8 cellular contexts compared by ENCODE assay signal in genomic region chr12:569803-570236, GRCh38.
DNase-seq lines count a peak whose midpoint lies in the region; ATAC-seq and TF ChIP-seq lines count a peak whose summit lies in the region.

No MANE protein-coding gene starts in this region.

- H3K27me3 Mint-ChIP-seq in activated T-cell treated with anti-CD3 and anti-CD28 coated beads, Interleukin-2, amount 50 U/mL, for 24 hours, result no peaks in the 10 kb centered on the region

- H3K9me3 ChIP-seq in OCI-LY3 (ENCODE audit: insufficient read depth, low read length) (no peaks in the 10 kb centered on the region), esophagus (ENCODE audit: control insufficient read depth in 2 of 2, insufficient read depth in 1 of 2, low read depth in 1 of 2, low read length in 1 of 2) (no peaks in the 10 kb centered on the region), mucosa of stomach (ENCODE audit: control insufficient read depth, low read length) (no peaks in the 10 kb centered on the region)

- no peaks in the 10 kb centered on the region for H3K36me3 ChIP-seq in OCI-LY3 (replicated peaks; ENCODE audit: low read depth, low read length)
- H3K36me3 ChIP-seq in esophagus (ENCODE audit: control insufficient read depth in 2 of 2, insufficient read depth in 2 of 2, low read length in 1 of 2), result no peaks in the 10 kb centered on the region
- no peaks in the 10 kb centered on the region for H3K36me3 ChIP-seq in mucosa of stomach (ENCODE audit: control insufficient read depth, insufficient read depth, low read length)

- H3K4me1 ChIP-seq in OCI-LY3 (ENCODE audit: low read length) (peaks cover 4% of the 10 kb centered on the region), esophagus (ENCODE audit: control insufficient read depth in 2 of 2, insufficient read depth in 2 of 2, low read length in 1 of 2) (peaks cover 0 to 11% of the 10 kb centered on the region in 2 donors), mucosa of stomach (ENCODE audit: control insufficient read depth, insufficient read depth, low read length) (peaks cover 34% of the 10 kb centered on the region)

- H3K9me3 Mint-ChIP-seq in activated T-cell treated with anti-CD3 and anti-CD28 coated beads, Interleukin-2, amount 50 U/mL, for 24 hours, result no peaks in the 10 kb centered on the region

- peak; percentile 84 for TF ChIP-seq CTCF in GM12873 (IDR thresholded peaks at IDR 0.05; ENCODE audit: insufficient read depth, low read depth, low read length, missing control alignments)
- peak; percentile 92 for TF ChIP-seq CTCF in OCI-LY3 (IDR thresholded peaks at IDR 0.05; ENCODE audit: low read depth, low read length)

- H3K27ac Mint-ChIP-seq in activated T-cell treated with anti-CD3 and anti-CD28 coated beads, Interleukin-2, amount 50 U/mL, for 24 hours, result peak overlapping the region; percentile 78

- WGBS in esophagus, 2 donors, result 0 to 1% methylated on average over 39 of the region's 39 CpGs

- no peaks in the 10 kb centered on the region for H3K79me2 ChIP-seq in OCI-LY3 (ENCODE audit: low read length)

- peaks cover 60% of the 10 kb centered on the region for H3K4me1 Mint-ChIP-seq in activated T-cell treated with anti-CD3 and anti-CD28 coated beads, Interleukin-2, amount 50 U/mL, for 24 hours (ENCODE audit: low read depth)

- ATAC-seq in HG03097 (IDR thresholded peaks at IDR 0.05; ENCODE audit: low FRiP score, unreplicated experiment), result no peak

- peak overlapping the region; percentile 85 for H3K4me3 ChIP-seq in OCI-LY3 (ENCODE audit: low read length)
- peak overlapping the region; percentile 60 to 72 for H3K4me3 ChIP-seq in esophagus (ENCODE audit: low read depth in 1 of 2, low read length in 2 of 2)
- peak overlapping the region; percentile 70 for H3K4me3 ChIP-seq in mucosa of stomach (ENCODE audit: low read length)

- H3K27me3 ChIP-seq in OCI-LY3 (ENCODE audit: low read depth, low read length) (no peaks in the 10 kb centered on the region), esophagus (ENCODE audit: control insufficient read depth in 1 of 2, insufficient read depth in 2 of 2, low read length in 2 of 2) (no peaks in the 10 kb centered on the region), mucosa of stomach (ENCODE audit: control insufficient read depth, insufficient read depth, low read length) (no peaks in the 10 kb centered on the region)

- DNase-seq in HPDE6-E6E7 (ENCODE audit: extremely low spot score), result peak; percentile 90
- DNase-seq in activated T-cell treated with anti-CD3 and anti-CD28 coated beads, Interleukin-2, amount 50 U/mL, for 24 hours, result peak; percentile 91
- DNase-seq in stimulated activated CD8-positive, alpha-beta memory T cell treated with anti-CD3 and anti-CD28 coated beads, Interleukin-4, amount 100 ng/mL, for 4 hours (ENCODE audit: low read depth in 2 of 2, low spot score in 1 of 2), result peak; percentile 70 to 77

- H3K4me2 ChIP-seq in OCI-LY3 (ENCODE audit: low read length), result peak overlapping the region; percentile 93

- H3K27ac ChIP-seq in OCI-LY3 (ENCODE audit: low read length) (no peak overlapping the region), esophagus (ENCODE audit: low read depth in 2 of 2, low read length in 1 of 2) (peak overlapping the region; percentile 96 to 97)

- H3K36me3 Mint-ChIP-seq in activated T-cell treated with anti-CD3 and anti-CD28 coated beads, Interleukin-2, amount 50 U/mL, for 24 hours (ENCODE audit: low read depth), result no peaks in the 10 kb centered on the region

- H3K9ac ChIP-seq in OCI-LY3 (ENCODE audit: low read length) (peak overlapping the region; percentile 60), mucosa of stomach (ENCODE audit: low read length) (peak overlapping the region; percentile 80)

- H4K20me1 ChIP-seq in OCI-LY3 (ENCODE audit: insufficient read depth, low read length), result no peaks in the 10 kb centered on the region

- H3K4me3 Mint-ChIP-seq in activated T-cell treated with anti-CD3 and anti-CD28 coated beads, Interleukin-2, amount 50 U/mL, for 24 hours, result peak overlapping the region; percentile 80

- peak overlapping the region; percentile 84 for H2AFZ ChIP-seq in OCI-LY3 (ENCODE audit: low read depth, low read length)
